Comparison of ENCODE assay signal across 18 cellular contexts in genomic region chr6:3784885-3785744, GRCh38. TPM values are rescaled to one million over a fixed set of nuclear protein-coding genes. Genes with fewer than 3 reads are reported as not detected.
A peak's percentile ranks its signal among the peaks of the same experiment; 100 is the strongest.
DNase-seq lines count a peak whose midpoint lies in the region; ATAC-seq and TF ChIP-seq lines count a peak whose summit lies in the region.
"Had no signal": no experiment of that assay in that cellular context is flagged by ENCODE, and none has a peak within 500 bp of the region (broad histone marks: within the 10 kb centered on the region; RNA-seq: fewer than 3 reads in every experiment).

No MANE protein-coding gene starts in this region.

- TF ChIP-seq CTCF in IMR-90 (conservative IDR thresholded peaks at IDR 0.05; ENCODE audit: low read depth, low read length), result no peak
- TF ChIP-seq CTCF in RWPE2 (IDR thresholded peaks at IDR 0.05; ENCODE audit: poor library complexity, severe bottlenecking), result no peak

- intact Hi-C loops in IMR-90 (cut with micrococcal nuclease), result no loop called here

- no peak overlapping the region; the same call in 1 of the 2 replicates for H4K91ac ChIP-seq in IMR-90 (ENCODE audit: insufficient read depth, low read depth, low read length)

- no peak for TF ChIP-seq RAD21 in IMR-90 (IDR thresholded peaks at IDR 0.05; ENCODE audit: low read length)

- H3K4ac ChIP-seq in IMR-90 (ENCODE audit: low read depth, low read length), result no peak overlapping the region

- no peak overlapping the region for H2AK9ac ChIP-seq in IMR-90 (replicated peaks; ENCODE audit: low read depth, low read length, poor library complexity)

- no peak overlapping the region for H2AFZ ChIP-seq in IMR-90 (replicated peaks; ENCODE audit: low read length, poor library complexity)
- H2AFZ ChIP-seq: GM23248 had no signal

- no peak overlapping the region for H3K56ac ChIP-seq in IMR-90 (ENCODE audit: extremely low read depth, insufficient read depth, low read length)

- no peaks in the 10 kb centered on the region for H4K20me1 ChIP-seq in IMR-90 (ENCODE audit: insufficient read depth, low read length)

- H3K4me3 ChIP-seq in IMR-90 (ENCODE audit: insufficient read depth, low read depth, low read length) (no peak overlapping the region), RWPE2 (ENCODE audit: severe bottlenecking) (no peak overlapping the region)
- H3K4me3 ChIP-seq: GM12878, GM23248, HAP-1 had no signal

- no peak for TF ChIP-seq POLR2A in IMR-90 (IDR thresholded peaks at IDR 0.05; ENCODE audit: low read depth, low read length)

- DNase-seq in IMR-90 (no peak), RWPE2 (ENCODE audit: low spot score) (no peak), fibroblast of gingiva (ENCODE audit: low read depth) (peak; percentile 67), NCI-H1105 treated with DMSO at 0.1 percent for 48 hours (lab: John Stamatoyannopoulos, UW) (no peak), DMS153 treated with DMSO at 0.1 percent for 48 hours (lab: John Stamatoyannopoulos, UW; ENCODE audit: unreplicated experiment) (no peak), CD1c-positive myeloid dendritic cell (ENCODE audit: extremely low spot score) (no peak)
- DNase-seq: C1 segment of cervical spinal cord; Caco-2; CD4-positive, CD25-positive, alpha-beta regulatory T cell; CD8-positive, alpha-beta T cell; DMS153; DMS79; EL; GDM1; GM23248; HFFc6 had no signal

- in situ Hi-C loops in IMR-90 (cut with MboI; ENCODE audit: low sequenced_read_pairs), result no loop called here

- no peak overlapping the region for H3K4me2 ChIP-seq in IMR-90 (ENCODE audit: low read depth, low read length)

- H2BK20ac ChIP-seq in IMR-90 (ENCODE audit: low read depth, low read length), result no peak overlapping the region; the same call in 1 of the 2 replicates

- no peak overlapping the region for H4K5ac ChIP-seq in IMR-90 (ENCODE audit: low read depth, low read length)

- POLR2A ChIA-PET in IMR-90 (lab: Charles Lee; ENCODE audit: unreplicated experiment), result no interaction called here

- H3K36me3 ChIP-seq in IMR-90 (ENCODE audit: control insufficient read depth, insufficient read depth, low read length) (no peaks in the 10 kb centered on the region), RWPE2 (ENCODE audit: low read depth) (no peaks in the 10 kb centered on the region)
- H3K36me3 ChIP-seq: HAP-1 had no signal

- BruUV-seq in IMR-90 (replicated peaks; lab: Mats Ljungman, UMichigan), result no TSS peak

- no peak overlapping the region for H3K23ac ChIP-seq in IMR-90 (ENCODE audit: low read depth, low read length)

- H3K27ac ChIP-seq in IMR-90 (ENCODE audit: insufficient read depth, low read length) (no peak overlapping the region), RWPE2 (ENCODE audit: poor library complexity, severe bottlenecking) (peak overlapping the region; percentile 90)
- H3K27ac ChIP-seq: GM23248 had no signal

- peak overlapping the region; percentile 50; the same call in 1 of the 2 replicates for H2AK5ac ChIP-seq in IMR-90 (ENCODE audit: low read depth, low read length)

- H2BK5ac ChIP-seq in IMR-90 (ENCODE audit: low read depth, low read length, poor library complexity, severe bottlenecking), result no peak overlapping the region

- no peak overlapping the region for H2BK120ac ChIP-seq in IMR-90 (ENCODE audit: low read depth, low read length)

- dilution Hi-C loops in IMR-90 (cut with HindIII; ENCODE audit: low sequenced_read_pairs, unreplicated experiment), result no loop called here

- no peaks in the 10 kb centered on the region for H3K9me3 ChIP-seq in IMR-90 (ENCODE audit: control insufficient read depth, insufficient read depth, low read length)
- no peaks in the 10 kb centered on the region for H3K9me3 ChIP-seq in RWPE2 (ENCODE audit: severe bottlenecking)
- H3K9me3 ChIP-seq: Caco-2, HAP-1 had no signal

- H3K18ac ChIP-seq in IMR-90 (ENCODE audit: low read depth, low read length), result no peak overlapping the region

- H3K27me3 ChIP-seq in IMR-90 (ENCODE audit: control insufficient read depth, insufficient read depth, low read length) (no peaks in the 10 kb centered on the region), RWPE2 (ENCODE audit: insufficient read depth, poor library complexity, severe bottlenecking) (no peaks in the 10 kb centered on the region)

- H3K14ac ChIP-seq in IMR-90 (replicated peaks; ENCODE audit: low read depth, low read length), result no peak overlapping the region

- peaks cover 23% of the 10 kb centered on the region for H3K4me1 ChIP-seq in IMR-90 (ENCODE audit: control insufficient read depth, insufficient read depth, low read length)
- H3K4me1 ChIP-seq in RWPE2 (ENCODE audit: insufficient read depth, poor library complexity, severe bottlenecking), result peaks cover 33% of the 10 kb centered on the region
- H3K4me1 ChIP-seq: HAP-1 had no signal

- H2BK15ac ChIP-seq in IMR-90 (ENCODE audit: low read depth, low read length), result no peak overlapping the region

- H4K8ac ChIP-seq in IMR-90 (ENCODE audit: low read depth in 2 of 2, low read length in 2 of 2), result no peak overlapping the region

- ATAC-seq in IMR-90 (ENCODE audit: low read depth), result no peak
- ATAC-seq in RWPE2 (ENCODE audit: low read depth), result no peak
- ATAC-seq: CD8-positive, alpha-beta T cell; GM12878 had no signal

- peaks cover 11% of the 10 kb centered on the region for H3K9me1 ChIP-seq in IMR-90 (ENCODE audit: insufficient read depth, low read length)

- CTCF ChIA-PET in IMR-90 (lab: Yijun Ruan, JAX), result no interaction called here

- H3K9ac ChIP-seq in IMR-90 (ENCODE audit: low read depth, low read length), result no peak overlapping the region
- H3K9ac ChIP-seq: GM23248 had no signal

- WGBS in IMR-90 (ENCODE audit: extremely low coverage in 2 of 2, insufficient read length in 1 of 2), 2 experiments, result 96% methylated on average over 7 of the region's 26 CpGs; no CpG with 5 or more reads in 1 of the 2 experiments

- no peaks in the 10 kb centered on the region for H3K79me1 ChIP-seq in IMR-90 (ENCODE audit: low read depth in 1 of 2, low read length in 2 of 2)

TF ChIP-seq in IMR-90, 13 proteins besides CTCF, POLR2A, EP300 and RAD21:
- TF ChIP-seq MXI1 (IDR thresholded peaks at IDR 0.05; ENCODE audit: borderline replicate concordance, low read depth, low read length) (no peak), RFX5 (IDR thresholded peaks at IDR 0.05; ENCODE audit: low read depth, low read length) (no peak), MAFK (IDR thresholded peaks at IDR 0.05; ENCODE audit: low read depth, low read length) (no peak), MAZ (IDR thresholded peaks at IDR 0.05; ENCODE audit: borderline replicate concordance, low read depth, low read length) (no peak), NFE2L2 (IDR thresholded peaks at IDR 0.05; ENCODE audit: low read depth, low read length) (no peak), SMC3 (IDR thresholded peaks at IDR 0.05; ENCODE audit: low read depth, low read length) (no peak), CHD1 (IDR thresholded peaks at IDR 0.05; ENCODE audit: low read depth, low read length) (no peak), RCOR1 (IDR thresholded peaks at IDR 0.05; ENCODE audit: insufficient replicate concordance, low read length) (no peak), USF2 (IDR thresholded peaks at IDR 0.05; ENCODE audit: low read depth, low read length) (no peak), CEBPB (IDR thresholded peaks at IDR 0.05; ENCODE audit: low read depth, low read length) (no peak), ELK1 (IDR thresholded peaks at IDR 0.05; ENCODE audit: borderline replicate concordance, low read depth, low read length) (no peak), FOS (IDR thresholded peaks at IDR 0.05; ENCODE audit: low read depth, low read length) (no peak)

RNA-seq across cellular contexts. Expression of gene PXDC1, which starts 33.6 kb away (rescaled TPM):
- total RNA-seq in IMR-90 (2012; rRNA removed), result 66.4 and 72.2 TPM in 2 replicates
- 56.7 and 63.3 TPM in 2 replicates for polyA plus RNA-seq in IMR-90 (2012; rRNA removed)
- 42.0 and 49.1 TPM in 2 replicates for polyA plus RNA-seq in IMR-90 (2012; cell fraction: cytosol; rRNA removed)
- polyA plus RNA-seq in IMR-90 (2012; cell fraction: nucleus; rRNA removed; ENCODE audit: low replicate concordance), result 40.5 and 49.4 TPM in 2 replicates
- polyA plus RNA-seq: CD4-positive, CD25-positive, alpha-beta regulatory T cell had no signal
